Comparison of ENCODE assay signal across 14 cellular contexts in the genomic region with DNA sequence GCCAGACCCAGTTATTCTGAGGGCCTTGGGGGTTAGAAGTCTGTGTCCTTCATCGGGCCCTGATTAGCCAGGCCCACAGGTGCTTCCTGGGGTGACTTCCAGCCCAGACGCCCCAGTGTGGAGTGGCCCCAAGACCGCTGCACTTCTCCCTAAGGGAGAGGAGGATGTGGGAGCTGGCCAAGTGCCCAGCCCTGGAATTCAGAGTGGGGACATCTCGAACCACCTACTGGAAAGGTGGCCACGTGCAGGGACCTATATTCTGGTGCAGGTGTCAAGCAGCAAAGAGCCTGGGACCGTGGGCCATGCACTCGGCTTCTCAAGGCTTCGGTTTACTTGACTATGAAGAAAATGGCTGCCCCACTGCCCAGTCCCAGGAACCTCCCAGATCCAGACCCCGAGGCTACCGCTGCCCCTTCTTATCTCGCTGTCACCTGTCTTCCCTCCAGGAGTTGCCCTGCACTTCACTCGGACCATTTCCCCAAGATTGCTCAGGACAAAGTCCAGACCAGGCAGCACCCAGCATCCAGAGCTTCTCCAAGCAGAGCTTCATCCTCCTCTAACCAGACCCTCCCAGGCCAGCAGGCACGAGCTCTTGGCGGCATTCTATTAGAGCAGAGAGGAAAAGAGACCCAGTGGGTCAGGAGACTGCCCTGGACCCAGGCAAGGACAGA.
DNase-seq lines count a peak whose midpoint lies in the region; ATAC-seq and TF ChIP-seq lines count a peak whose summit lies in the region.
"Had no signal": no experiment of that assay in that cellular context is flagged by ENCODE, and none has a peak within 500 bp of the region (broad histone marks: within the 10 kb centered on the region; RNA-seq: fewer than 3 reads in every experiment).

No MANE protein-coding gene starts in this region.

- 92% methylated on average over 8 of the region's 14 CpGs for WGBS in SK-N-SH (ENCODE audit: low lambda C conversion rate)

- TF ChIP-seq EP300 in SK-N-SH (IDR thresholded peaks at IDR 0.05; ENCODE audit: borderline replicate concordance in 1 of 2, low read depth in 1 of 2, low read length in 1 of 2): peak in 1 of 2 experiments; percentile 49; a peak in 1 of 4 replicates

- H3F3A ChIP-seq in SK-N-SH (replicated peaks; ENCODE audit: insufficient read depth): peaks cover 3% of the 10 kb centered on the region

- H3K36me3 Mint-ChIP-seq in Caco-2 (ENCODE audit: insufficient read depth, unreplicated experiment): peaks cover 6% of the 10 kb centered on the region
- H3K36me3 Mint-ChIP-seq in dendritic cell treated with granulocyte-macrophage colony-stimulating factor and Interleukin-4, amounts not matched to agents 40 ng/mL and 50 ng/mL, for 4 days (ENCODE audit: low read depth): no peaks in the 10 kb centered on the region

- no peak for TF ChIP-seq RAD21 in SK-N-SH (IDR thresholded peaks at IDR 0.05; ENCODE audit: low read length)

- H3K27me3 Mint-ChIP-seq in Caco-2 (ENCODE audit: insufficient read depth, unreplicated experiment): no peaks in the 10 kb centered on the region
- H3K27me3 Mint-ChIP-seq in dendritic cell treated with granulocyte-macrophage colony-stimulating factor and Interleukin-4, amounts not matched to agents 40 ng/mL and 50 ng/mL, for 4 days: no peaks in the 10 kb centered on the region

- DNase-seq in SK-N-SH (peak; percentile 57), Caco-2 (no peak), posterior vena cava (ENCODE audit: low spot score) (peak; percentile 79), KG1 (lab: John Stamatoyannopoulos, UW) (no peak), dedifferentiated amniotic fluid mesenchymal stem cell (ENCODE audit: extremely low spot score) (no peak), NCI-H2029 (lab: John Stamatoyannopoulos, UW) (no peak)
- DNase-seq: 8988T; effector memory CD4-positive, alpha-beta T cell; foreskin keratinocyte; GDM1; NK-92 treated with Interleukin-12 subunit alpha and Interleukin-12 subunit beta, amount 100 ng/mL, for 24 hours; stimulated activated CD4-positive, alpha-beta T cell treated with anti-CD3 and anti-CD28 coated beads, Interleukin-1b, Interleukin-23, amount 100 ng/mL, for 48 hours had no signal

- no peak overlapping the region for H3K4me2 ChIP-seq in SK-N-SH

- no peak overlapping the region for H3K9ac ChIP-seq in SK-N-SH

- H3K9me2 ChIP-seq in SK-N-SH: no peaks in the 10 kb centered on the region

- ATAC-seq in SK-N-SH treated with all-trans-retinoic acid at 6 μM for 48 hours: no peak
- ATAC-seq: foreskin keratinocyte had no signal

- H3K27me3 ChIP-seq in SK-N-SH (ENCODE audit: insufficient read depth): no peaks in the 10 kb centered on the region
- H3K27me3 ChIP-seq in Caco-2 (replicated peaks; ENCODE audit: control insufficient read depth, insufficient read depth, low read length): no peaks in the 10 kb centered on the region
- H3K27me3 ChIP-seq: foreskin keratinocyte had no signal

- no peak for TF ChIP-seq CTCF in SK-N-SH (IDR thresholded peaks at IDR 0.05)
- TF ChIP-seq CTCF in Caco-2 (IDR thresholded peaks at IDR 0.05; ENCODE audit: insufficient read depth in 1 of 2, low read depth in 1 of 2, low read length in 1 of 2, severe bottlenecking in 1 of 2, unreplicated experiment in 1 of 2): no peak

- H3K4me1 Mint-ChIP-seq in Caco-2 (ENCODE audit: low read depth, unreplicated experiment): peaks cover 37% of the 10 kb centered on the region
- peaks cover 100% of the 10 kb centered on the region for H3K4me1 Mint-ChIP-seq in dendritic cell treated with granulocyte-macrophage colony-stimulating factor and Interleukin-4, amounts not matched to agents 40 ng/mL and 50 ng/mL, for 4 days (ENCODE audit: low read depth)

- H3K27ac ChIP-seq in SK-N-SH (ENCODE audit: low read depth in 2 of 2, low read length in 1 of 2): peak overlapping the region in 1 of 2 experiments; percentile 79; a peak in 2 of 4 replicates
- H3K27ac ChIP-seq: foreskin keratinocyte had no signal

- H3K4me3 ChIP-seq in SK-N-SH (ENCODE audit: low read depth in 2 of 2, low read length in 1 of 2) (no peak overlapping the region), Caco-2 (ENCODE audit: low read depth, low read length) (no peak overlapping the region)

- H3K4me1 ChIP-seq in SK-N-SH (ENCODE audit: control insufficient read depth in 1 of 2, insufficient read depth in 2 of 2, low read depth in 1 of 2, low read length in 1 of 2) (peaks cover 16 to 94% of the 10 kb centered on the region in 2 experiments), Caco-2 (peaks cover 59% of the 10 kb centered on the region)
- H3K4me1 ChIP-seq: foreskin keratinocyte had no signal

- intact Hi-C loops in Caco-2 (cut with micrococcal nuclease; ENCODE audit: unreplicated experiment) (loop anchor here (5.0 kb wide), 1 partner anchor 68 kb away; no protein-coding TSS in a partner anchor), posterior vena cava (cut with DNase I) (loop anchor here in 1 of 2 donors (5.0 kb wide), 1 partner anchor 128 kb away; no protein-coding TSS in a partner anchor)
- intact Hi-C loops in dendritic cell treated with granulocyte-macrophage colony-stimulating factor and Interleukin-4, amounts not matched to agents 40 ng/mL and 50 ng/mL, for 4 days (cut with micrococcal nuclease): loop anchor here (5.0 kb wide), 2 partner anchors 63 to 227 kb away; no protein-coding TSS in a partner anchor

- H3K27ac Mint-ChIP-seq in Caco-2 (ENCODE audit: unreplicated experiment): peak overlapping the region; percentile 82
- peak overlapping the region; percentile 95 for H3K27ac Mint-ChIP-seq in dendritic cell treated with granulocyte-macrophage colony-stimulating factor and Interleukin-4, amounts not matched to agents 40 ng/mL and 50 ng/mL, for 4 days

- H2AFZ ChIP-seq in SK-N-SH (ENCODE audit: low read depth): no peak overlapping the region

- no peaks in the 10 kb centered on the region for H3K79me2 ChIP-seq in SK-N-SH (ENCODE audit: insufficient read depth)

- CTCF ChIA-PET in SK-N-SH (lab: Yijun Ruan, JAX): interaction anchor here (0.9 to 2.6 kb wide), 14 partner anchors 9 to 1334 kb away, joined by 3 to 14 read pairs (median 4); a partner anchor contains a TSS
- CTCF ChIA-PET in Caco-2 (lab: Charles Lee): interaction anchor here (0.8 to 1.9 kb wide), 5 partner anchors 33 to 145 kb away, joined by 3 to 8 read pairs (median 4); no protein-coding TSS in a partner anchor

- POLR2A ChIA-PET in SK-N-SH (lab: Yijun Ruan, JAX) (interaction anchor here (1.0 to 11.0 kb wide), 6 partner anchors 10 to 256 kb away, joined by 3 to 154 read pairs (median 8); a partner anchor contains a TSS), Caco-2 (lab: Charles Lee) (interaction anchor here (0.7 to 1.5 kb wide), 3 partner anchors 139 to 143 kb away, joined by 3 to 11 read pairs (median 4); a partner anchor contains a TSS)

- no peaks in the 10 kb centered on the region for H3K9me3 Mint-ChIP-seq in Caco-2 (ENCODE audit: unreplicated experiment)
- no peaks in the 10 kb centered on the region for H3K9me3 Mint-ChIP-seq in dendritic cell treated with granulocyte-macrophage colony-stimulating factor and Interleukin-4, amounts not matched to agents 40 ng/mL and 50 ng/mL, for 4 days

- no peaks in the 10 kb centered on the region for H4K20me1 ChIP-seq in SK-N-SH (ENCODE audit: insufficient read depth)

- H3K9me3 ChIP-seq in SK-N-SH: no peaks in the 10 kb centered on the region
- no peaks in the 10 kb centered on the region for H3K9me3 ChIP-seq in Caco-2

- no TSS peak for BruUV-seq in Caco-2 (replicated peaks; lab: Mats Ljungman, UMichigan)

- no peak overlapping the region for H3K4me3 Mint-ChIP-seq in Caco-2 (ENCODE audit: unreplicated experiment)
- H3K4me3 Mint-ChIP-seq in dendritic cell treated with granulocyte-macrophage colony-stimulating factor and Interleukin-4, amounts not matched to agents 40 ng/mL and 50 ng/mL, for 4 days: no peak overlapping the region

- H3K36me3 ChIP-seq in SK-N-SH (replicated peaks in 1 of 2; ENCODE audit: control insufficient read depth in 1 of 2, insufficient read depth in 2 of 2, low read length in 1 of 2): no peaks in the 10 kb centered on the region
- H3K36me3 ChIP-seq in Caco-2 (ENCODE audit: control insufficient read depth, insufficient read depth, low read length): no peaks in the 10 kb centered on the region

TF ChIP-seq in SK-N-SH, 30 proteins besides CTCF, POLR2A, EP300 and RAD21:
- no peak for TF ChIP-seq FOXJ3 (CRISPR knock-in tag; IDR thresholded peaks at IDR 0.05)
- TF ChIP-seq GATA2 (CRISPR knock-in tag; IDR thresholded peaks at IDR 0.05): peak; percentile 65

TF ChIP-seq in SK-N-SH treated with all-trans-retinoic acid at 6 μM for 48 hours, 23 proteins besides CTCF, POLR2A, EP300 and RAD21 (continues in another document):
- TF ChIP-seq PPARA (CRISPR knock-in tag; IDR thresholded peaks at IDR 0.05; ENCODE audit: borderline replicate concordance): no peak
- no peak for TF ChIP-seq ISL1 (CRISPR knock-in tag; IDR thresholded peaks at IDR 0.05)
- no peak for TF ChIP-seq GLIS3 (CRISPR knock-in tag; IDR thresholded peaks at IDR 0.05)
- TF ChIP-seq OSR1 (CRISPR knock-in tag; IDR thresholded peaks at IDR 0.05): no peak
- TF ChIP-seq, protein P1, sequence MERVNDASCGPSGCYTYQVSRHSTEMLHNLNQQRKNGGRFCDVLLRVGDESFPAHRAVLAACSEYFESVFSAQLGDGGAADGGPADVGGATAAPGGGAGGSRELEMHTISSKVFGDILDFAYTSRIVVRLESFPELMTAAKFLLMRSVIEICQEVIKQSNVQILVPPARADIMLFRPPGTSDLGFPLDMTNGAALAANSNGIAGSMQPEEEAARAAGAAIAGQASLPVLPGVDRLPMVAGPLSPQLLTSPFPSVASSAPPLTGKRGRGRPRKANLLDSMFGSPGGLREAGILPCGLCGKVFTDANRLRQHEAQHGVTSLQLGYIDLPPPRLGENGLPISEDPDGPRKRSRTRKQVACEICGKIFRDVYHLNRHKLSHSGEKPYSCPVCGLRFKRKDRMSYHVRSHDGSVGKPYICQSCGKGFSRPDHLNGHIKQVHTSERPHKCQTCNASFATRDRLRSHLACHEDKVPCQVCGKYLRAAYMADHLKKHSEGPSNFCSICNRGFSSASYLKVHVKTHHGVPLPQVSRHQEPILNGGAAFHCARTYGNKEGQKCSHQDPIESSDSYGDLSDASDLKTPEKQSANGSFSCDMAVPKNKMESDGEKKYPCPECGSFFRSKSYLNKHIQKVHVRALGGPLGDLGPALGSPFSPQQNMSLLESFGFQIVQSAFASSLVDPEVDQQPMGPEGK (CRISPR knock-in tag; IDR thresholded peaks at IDR 0.05; ENCODE audit: borderline replicate concordance): no peak
- no peak for TF ChIP-seq TCF4 (CRISPR knock-in tag; IDR thresholded peaks at IDR 0.05; ENCODE audit: borderline replicate concordance)
- TF ChIP-seq SNAI2 (CRISPR knock-in tag; IDR thresholded peaks at IDR 0.05): no peak

Comparison
In these comparisons a context has a peak if more than half of its experiments do, and no peak if none do; other contexts are left out.
1. DNase-seq: peak in SK-N-SH (single experiment) and posterior vena cava (single experiment); none in Caco-2 (0 of 2), KG1 (single experiment), dedifferentiated amniotic fluid mesenchymal stem cell (single experiment) and NCI-H2029 (single experiment).